ENCODE assay signal across 13 cellular contexts in the genomic region with DNA sequence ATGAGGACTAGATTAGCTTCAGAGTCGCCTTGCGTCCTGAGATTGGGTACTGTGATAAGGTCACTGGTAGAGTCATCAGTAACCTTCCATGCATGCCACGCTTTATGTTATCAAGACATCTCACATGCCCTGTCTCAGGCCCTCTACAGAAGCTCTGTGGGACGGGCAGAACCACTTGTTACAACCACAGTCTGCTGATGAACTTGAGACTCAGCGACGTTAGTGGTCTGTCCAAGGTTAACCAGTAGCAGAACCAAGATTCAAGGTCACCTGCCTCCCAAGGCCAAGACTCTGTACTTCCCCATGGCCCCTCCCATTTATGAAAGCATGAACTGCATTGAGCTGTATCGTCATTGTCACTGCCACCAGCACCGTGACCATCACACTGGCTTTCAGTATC.
"Had no signal": no experiment of that assay in that cellular context is flagged by ENCODE, and none has a peak within 500 bp of the region (broad histone marks: within the 10 kb centered on the region; RNA-seq: fewer than 3 reads in every experiment).

No MANE protein-coding gene starts in this region.

- H2AFZ ChIP-seq: hepatocyte had no signal

- H3K9me3 ChIP-seq: esophagus muscularis mucosa, thyroid gland had no signal

- DNase-seq: activated T-cell treated with anti-CD3 and anti-CD28 coated beads, Interleukin-2, amount 50 U/mL, for 1 hour; glutamatergic neuron; retina; stimulated activated CD4-positive, alpha-beta T cell treated with anti-CD3 and anti-CD28 coated beads, Interleukin-4, amount 100 ng/mL, for 1 hour; stimulated activated naive CD8-positive, alpha-beta T cell treated with anti-CD3 and anti-CD28 coated beads, Interleukin-15, Interleukin-2, amounts not matched to agents 100 U/mL and 50 U/mL, for 24 hours; T-helper 1 cell; T-helper 9 cell; thyroid gland had no signal

- H3K4me1 Mint-ChIP-seq: central memory CD8-positive, alpha-beta T cell had no signal

- H3K4me3 Mint-ChIP-seq: central memory CD8-positive, alpha-beta T cell had no signal

- H3K4me2 ChIP-seq: hepatocyte had no signal

- H3K27me3 Mint-ChIP-seq: central memory CD8-positive, alpha-beta T cell; progenitor cell of endocrine pancreas had no signal

- H3K9me3 Mint-ChIP-seq: activated naive CD4-positive, alpha-beta T cell treated with anti-CD3 and anti-CD28 coated beads, Interleukin-2, amount 50 U/mL, for 72 hours; central memory CD8-positive, alpha-beta T cell had no signal

- H3K27me3 ChIP-seq: esophagus muscularis mucosa, hepatocyte, thyroid gland had no signal

- H3K4me3 ChIP-seq: esophagus muscularis mucosa, hepatocyte, thyroid gland had no signal

- H3K27ac Mint-ChIP-seq: progenitor cell of endocrine pancreas had no signal

- H3K4me1 ChIP-seq: esophagus muscularis mucosa, thyroid gland had no signal

- ATAC-seq: activated naive CD4-positive, alpha-beta T cell treated with anti-CD3 and anti-CD28 coated beads, Interleukin-2, amount 50 U/mL, for 72 hours; stimulated activated naive CD8-positive, alpha-beta T cell treated with anti-CD3 and anti-CD28 coated beads, Interleukin-15, Interleukin-2, amounts not matched to agents 100 U/mL and 50 U/mL, for 24 hours had no signal

- H3K27ac ChIP-seq: esophagus muscularis mucosa, hepatocyte, thyroid gland had no signal
